In genomic region chr17:29248845-29249244, GRCh38 we compare ENCODE assay signal across 20 cellular contexts. TPM values are rescaled to one million over a fixed set of nuclear protein-coding genes. Genes with fewer than 3 reads are reported as not detected.
A peak's percentile ranks its signal among the peaks of the same experiment; 100 is the strongest.
DNase-seq lines count a peak whose midpoint lies in the region; FAIRE-seq and TF ChIP-seq lines count a peak whose summit lies in the region.
"Had no signal": no experiment of that assay in that cellular context is flagged by ENCODE, and none has a peak within 500 bp of the region (broad histone marks: within the 10 kb centered on the region; RNA-seq: fewer than 3 reads in every experiment).

No MANE protein-coding gene starts in this region.

- FAIRE-seq in H54 (lab: Jason Lieb, UNC) (no peak), GM12892 (lab: Jason Lieb, UNC) (no peak)
- FAIRE-seq: A549 had no signal

- no peak for DNase-seq in activated naive CD4-positive, alpha-beta T cell treated with anti-CD3 and anti-CD28 coated beads, Interleukin-2, amount 10 ng/mL, durations not matched to agents 7 days and 5 days
- DNase-seq in activated naive CD4-positive, alpha-beta T cell treated with Interleukin-2 at 50 U/mL for 16 hours, result no peak
- DNase-seq in neural progenitor cell (ENCODE audit: low spot score) (no peak), H54 (ENCODE audit: insufficient read length, low spot score) (no peak), GM12892 (ENCODE audit: insufficient read length) (no peak), DMS114 treated with DMSO at 0.1 percent for 48 hours (lab: John Stamatoyannopoulos, UW; ENCODE audit: unreplicated experiment) (no peak), retina (no peak)
- DNase-seq: AML-193; CD8-positive, alpha-beta memory T cell; COR-L47; DMS 273 treated with DMSO at 0.1 percent for 48 hours; GF-D8; GOT3; H9 had no signal

- H3K4me3 ChIP-seq in neural progenitor cell, result no peak overlapping the region
- H3K4me3 ChIP-seq: A549 had no signal

- H3K4me1 ChIP-seq in neural progenitor cell, result peaks cover 18% of the 10 kb centered on the region

- peak overlapping the region; percentile 65 for H3K27ac Mint-ChIP-seq in activated naive CD4-positive, alpha-beta T cell treated with anti-CD3 and anti-CD28 coated beads, Interleukin-2, amount 10 ng/mL, durations not matched to agents 7 days and 5 days
- H3K27ac Mint-ChIP-seq in dendritic cell treated with granulocyte-macrophage colony-stimulating factor and Interleukin-4, amounts not matched to agents 40 ng/mL and 50 ng/mL, for 4 days, result peak overlapping the region; percentile 48
- no peak overlapping the region for H3K27ac Mint-ChIP-seq in neural progenitor cell

- H3K27me3 Mint-ChIP-seq in activated naive CD4-positive, alpha-beta T cell treated with anti-CD3 and anti-CD28 coated beads, Interleukin-2, amount 10 ng/mL, durations not matched to agents 7 days and 5 days, result no peaks in the 10 kb centered on the region
- no peaks in the 10 kb centered on the region for H3K27me3 Mint-ChIP-seq in dendritic cell treated with granulocyte-macrophage colony-stimulating factor and Interleukin-4, amounts not matched to agents 40 ng/mL and 50 ng/mL, for 4 days
- H3K27me3 Mint-ChIP-seq in neural progenitor cell (ENCODE audit: insufficient read depth, low read depth), result peaks cover 6% of the 10 kb centered on the region
- H3K27me3 Mint-ChIP-seq: CD8-positive, alpha-beta memory T cell had no signal

- H4K20me1 ChIP-seq in neural progenitor cell (ENCODE audit: low read depth), result peaks cover 8% of the 10 kb centered on the region

- CTCF ChIA-PET in activated naive CD4-positive, alpha-beta T cell treated with anti-CD3 and anti-CD28 coated beads, Interleukin-2, amount 10 ng/mL, durations not matched to agents 7 days and 5 days (lab: Charles Lee), result interaction anchor here (1.0 to 1.4 kb wide), 2 partner anchors 9 to 29 kb away, joined by 4 to 6 read pairs; no protein-coding TSS in a partner anchor

- no peak overlapping the region for H3K27ac ChIP-seq in neural progenitor cell
- H3K27ac ChIP-seq: 22Rv1 had no signal

- H3K36me3 ChIP-seq in neural progenitor cell, result no peaks in the 10 kb centered on the region

- intact Hi-C loops in dendritic cell treated with granulocyte-macrophage colony-stimulating factor and Interleukin-4, amounts not matched to agents 40 ng/mL and 50 ng/mL, for 4 days (cut with micrococcal nuclease), result no loop called here

- no peaks in the 10 kb centered on the region for H3K36me3 Mint-ChIP-seq in activated naive CD4-positive, alpha-beta T cell treated with anti-CD3 and anti-CD28 coated beads, Interleukin-2, amount 10 ng/mL, durations not matched to agents 7 days and 5 days
- peaks cover 55% of the 10 kb centered on the region for H3K36me3 Mint-ChIP-seq in dendritic cell treated with granulocyte-macrophage colony-stimulating factor and Interleukin-4, amounts not matched to agents 40 ng/mL and 50 ng/mL, for 4 days (ENCODE audit: low read depth)
- no peaks in the 10 kb centered on the region for H3K36me3 Mint-ChIP-seq in neural progenitor cell

- no peak overlapping the region for H3K4me2 ChIP-seq in neural progenitor cell
- H3K4me2 ChIP-seq: A549 had no signal

- no peaks in the 10 kb centered on the region for H3K4me1 Mint-ChIP-seq in activated naive CD4-positive, alpha-beta T cell treated with anti-CD3 and anti-CD28 coated beads, Interleukin-2, amount 10 ng/mL, durations not matched to agents 7 days and 5 days
- peaks cover 35% of the 10 kb centered on the region for H3K4me1 Mint-ChIP-seq in dendritic cell treated with granulocyte-macrophage colony-stimulating factor and Interleukin-4, amounts not matched to agents 40 ng/mL and 50 ng/mL, for 4 days (ENCODE audit: low read depth)
- peaks cover 19% of the 10 kb centered on the region for H3K4me1 Mint-ChIP-seq in neural progenitor cell

- H3K9ac ChIP-seq in neural progenitor cell, result no peak overlapping the region

- H3K79me2 ChIP-seq in neural progenitor cell (ENCODE audit: low read depth), result no peaks in the 10 kb centered on the region

- no peak for TF ChIP-seq CTCF in neural progenitor cell (IDR thresholded peaks at IDR 0.05)

- H2AFZ ChIP-seq in neural progenitor cell (replicated peaks), result no peak overlapping the region

- H3K27me3 ChIP-seq in neural progenitor cell, result no peaks in the 10 kb centered on the region

- H3K4me3 Mint-ChIP-seq in activated naive CD4-positive, alpha-beta T cell treated with anti-CD3 and anti-CD28 coated beads, Interleukin-2, amount 10 ng/mL, durations not matched to agents 7 days and 5 days, result no peak overlapping the region
- no peak overlapping the region for H3K4me3 Mint-ChIP-seq in dendritic cell treated with granulocyte-macrophage colony-stimulating factor and Interleukin-4, amounts not matched to agents 40 ng/mL and 50 ng/mL, for 4 days
- peak overlapping the region; percentile 35 for H3K4me3 Mint-ChIP-seq in neural progenitor cell
- H3K4me3 Mint-ChIP-seq: H9 had no signal

- H3F3A ChIP-seq in neural progenitor cell (ENCODE audit: low read depth), result peaks cover 41% of the 10 kb centered on the region

- TF ChIP-seq POLR2A in H54 (IDR thresholded peaks at IDR 0.05; ENCODE audit: low read depth, low read length) (no peak), GM12892 (IDR thresholded peaks at IDR 0.05; ENCODE audit: low read depth, low read length) (no peak)

- H3K9me3 ChIP-seq in neural progenitor cell (ENCODE audit: low read depth), result no peaks in the 10 kb centered on the region
- H3K9me3 ChIP-seq: A549 had no signal

- H3K9me3 Mint-ChIP-seq in activated naive CD4-positive, alpha-beta T cell treated with anti-CD3 and anti-CD28 coated beads, Interleukin-2, amount 10 ng/mL, durations not matched to agents 7 days and 5 days, result no peaks in the 10 kb centered on the region
- H3K9me3 Mint-ChIP-seq in dendritic cell treated with granulocyte-macrophage colony-stimulating factor and Interleukin-4, amounts not matched to agents 40 ng/mL and 50 ng/mL, for 4 days, result no peaks in the 10 kb centered on the region
- no peaks in the 10 kb centered on the region for H3K9me3 Mint-ChIP-seq in neural progenitor cell
- H3K9me3 Mint-ChIP-seq: CD8-positive, alpha-beta memory T cell; H9 had no signal

RNA-seq across cellular contexts. Expression of gene CRYBA1, which starts 2.2 kb away (rescaled TPM):
- total RNA-seq in neural progenitor cell (ENCODE audit: low replicate concordance), result 0.84 and 1.0 TPM in 2 replicates
- not detected for polyA plus RNA-seq in GM12892 (2012; ENCODE audit: missing spikeins)
- total RNA-seq: CD8-positive, alpha-beta memory T cell; Daoy; H9; HT-29 had no signal
- polyA plus RNA-seq: BJ; CD8-positive, alpha-beta memory T cell had no signal

RNA-seq across cellular contexts. Expression of gene NUFIP2, which starts 45.1 kb away (rescaled TPM):
- 56.4 and 90.7 TPM in 2 replicates for total RNA-seq in neural progenitor cell (ENCODE audit: low replicate concordance)
- polyA plus RNA-seq in GM12892 (2012; ENCODE audit: missing spikeins), result 15.2 TPM
